27 cellular contexts compared by ENCODE assay signal in genomic region chr9:114427644-114428043, GRCh38.
"Had no signal": no experiment of that assay in that cellular context is flagged by ENCODE, and none has a peak within 500 bp of the region (broad histone marks: within the 10 kb centered on the region; RNA-seq: fewer than 3 reads in every experiment).

No MANE protein-coding gene starts in this region.

- H3K27me3 Mint-ChIP-seq: stimulated activated memory B cell treated with anti-CD40 and anti-IgM and Interleukin-4, amounts not matched to agents 10 μg/mL and 1 μg/mL and 100 μg/mL, for 72 hours; stimulated activated naive CD8-positive, alpha-beta T cell treated with anti-CD3 and anti-CD28 coated beads, Interleukin-15, amount 100 ng/mL, for 72 hours had no signal

- H3K4me3 Mint-ChIP-seq: mesothelial cell of epicardium; natural killer cell; nephron progenitor cell; neural progenitor cell; stimulated activated memory B cell treated with anti-CD40 and anti-IgM and Interleukin-4, amounts not matched to agents 10 μg/mL and 1 μg/mL and 100 μg/mL, for 72 hours; stimulated activated naive CD8-positive, alpha-beta T cell treated with anti-CD3 and anti-CD28 coated beads, Interleukin-15, amount 100 ng/mL, for 72 hours; type B pancreatic cell had no signal

- FAIRE-seq: small intestine had no signal

- H3K9me3 ChIP-seq: left ventricle myocardium inferior, neutrophil, ovary, tibial nerve, uterus had no signal

- H3K4me2 ChIP-seq: hepatocyte, neural progenitor cell had no signal

- H3K36me3 Mint-ChIP-seq: naive B cell, natural killer cell, type B pancreatic cell had no signal

- H3K4me3 ChIP-seq: hepatocyte, left ventricle myocardium inferior, lung, neural progenitor cell, ovary, tibial nerve, uterus had no signal

- H2AFZ ChIP-seq: hepatocyte, neural progenitor cell had no signal

- H3K4me1 ChIP-seq: left ventricle myocardium inferior, neural progenitor cell, tibial nerve, uterus had no signal

- H3K27me3 ChIP-seq: hepatocyte, neural progenitor cell, neutrophil, ovary, tibial nerve, uterus had no signal

- DNase-seq: islet precursor cell; left ventricle myocardium inferior; mesendoderm; naive B cell; natural killer cell; nephron progenitor cell; occipital lobe; right cardiac atrium; small intestine; stimulated activated CD4-positive, alpha-beta T cell treated with anti-CD3 and anti-CD28 coated beads, Interleukin-1b, Interleukin-23, amount 100 ng/mL, for 48 hours; stimulated activated CD4-positive, alpha-beta T cell treated with anti-CD3 and anti-CD28 coated beads, Interleukin-2, amount 100 ng/mL, for 48 hours; stimulated activated CD4-positive, alpha-beta T cell treated with anti-CD3 and anti-CD28 coated beads, Interleukin-4, amount 100 ng/mL, for 4 hours; stimulated activated CD8-positive, alpha-beta memory T cell treated with anti-CD3 and anti-CD28 coated beads, Interleukin-4, amount 100 ng/mL, for 48 hours; stimulated activated naive CD4-positive, alpha-beta T cell treated with Interleukin-2 at 50 U/mL for 16 hours; stimulated activated naive CD8-positive, alpha-beta T cell treated with anti-CD3 and anti-CD28 coated beads, Interleukin-15, amount 100 ng/mL, for 72 hours; uterus had no signal

- H3K4me1 Mint-ChIP-seq: mesothelial cell of epicardium, naive B cell, natural killer cell had no signal

- ATAC-seq: natural killer cell; right cardiac atrium; sciatic nerve; stimulated activated memory B cell treated with anti-CD40 and anti-IgM and Interleukin-4, amounts not matched to agents 10 μg/mL and 1 μg/mL and 100 μg/mL, for 72 hours; stimulated activated naive CD8-positive, alpha-beta T cell treated with anti-CD3 and anti-CD28 coated beads, Interleukin-15, amount 100 ng/mL, for 72 hours had no signal

- H3K36me3 ChIP-seq: left ventricle myocardium inferior, neural progenitor cell, neutrophil, ovary, tibial nerve, uterus had no signal

- H3K9me3 Mint-ChIP-seq: mesothelial cell of epicardium; naive B cell; natural killer cell; nephron progenitor cell; neural progenitor cell; stimulated activated memory B cell treated with anti-CD40 and anti-IgM and Interleukin-4, amounts not matched to agents 10 μg/mL and 1 μg/mL and 100 μg/mL, for 72 hours; stimulated activated naive CD8-positive, alpha-beta T cell treated with anti-CD3 and anti-CD28 coated beads, Interleukin-15, amount 100 ng/mL, for 72 hours; type B pancreatic cell had no signal

- H3K27ac Mint-ChIP-seq: mesothelial cell of epicardium; natural killer cell; nephron progenitor cell; progenitor cell of endocrine pancreas; stimulated activated memory B cell treated with anti-CD40 and anti-IgM and Interleukin-4, amounts not matched to agents 10 μg/mL and 1 μg/mL and 100 μg/mL, for 72 hours; type B pancreatic cell had no signal

- H3K79me2 ChIP-seq: hepatocyte had no signal

- H3K27ac ChIP-seq: hepatocyte, left ventricle myocardium inferior, neural progenitor cell, neutrophil, ovary, tibial nerve, uterus had no signal

- H3K9ac ChIP-seq: neural progenitor cell had no signal
